In the genomic region with DNA sequence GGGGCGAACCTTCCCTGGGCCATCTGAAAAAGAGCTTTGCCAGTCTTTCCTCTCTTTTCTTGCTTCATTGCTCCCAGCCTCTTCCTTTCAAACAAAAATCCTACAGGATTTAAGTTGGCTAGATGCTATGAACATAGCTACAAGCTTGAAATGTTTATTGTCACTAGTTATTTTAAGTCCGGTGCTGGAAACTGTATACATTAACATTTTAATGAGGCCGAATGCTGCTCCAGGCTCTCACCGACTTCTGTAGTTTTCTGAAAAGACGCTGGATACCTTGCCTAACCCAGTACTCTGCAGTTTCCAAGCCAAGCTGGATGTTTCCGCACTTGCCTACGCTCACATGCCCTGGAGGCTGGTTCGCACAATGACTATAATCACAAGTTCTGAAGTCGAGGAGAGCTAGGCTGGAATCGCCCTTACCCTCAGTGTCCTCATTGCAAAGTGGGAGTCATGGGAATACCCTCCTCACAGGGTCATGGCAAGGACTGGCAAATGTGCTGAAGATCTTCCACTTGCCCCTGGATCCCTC, we compare ENCODE assay signal across 8 cellular contexts. TPM values are rescaled to one million over a fixed set of nuclear protein-coding genes. Genes with fewer than 3 reads are reported as not detected.
DNase-seq lines count a peak whose midpoint lies in the region; ATAC-seq and TF ChIP-seq lines count a peak whose summit lies in the region.

No MANE protein-coding gene starts in this region.

- BruUV-seq in HCT116 (replicated peaks; lab: Mats Ljungman, UMichigan), result no TSS peak

- CTCF ChIA-PET in HCT116 (lab: Charles Lee), result interaction anchor here (0.6 to 3.6 kb wide), 8 partner anchors 11 to 332 kb away, joined by 3 to 19 read pairs (median 3); no protein-coding TSS in a partner anchor

- POLR2A ChIA-PET in HCT116 (lab: Charles Lee), result interaction anchor here (1.5 kb wide), 1 partner anchor 46 kb away, joined by 5 read pairs; no protein-coding TSS in a partner anchor

- H2AFZ ChIP-seq in HCT116 (ENCODE audit: low read depth, low read length, poor library complexity, severe bottlenecking), result peak overlapping the region; percentile 84

- H3K27ac ChIP-seq in HCT116 (ENCODE audit: low read depth, low read length) (peak overlapping the region; percentile 77), adrenal gland (peak overlapping the region in 3 of 5 donors; percentile 63 to 90 (median 65)), skin epidermis (peak overlapping the region; percentile 34 to 95 (median 85)), body of pancreas (peak overlapping the region in 2 of 4 donors; percentile 39 to 48)

- peak overlapping the region; percentile 85 for H3K4me2 ChIP-seq in HCT116 (ENCODE audit: low read length)

- no peaks in the 10 kb centered on the region for H3K9me3 ChIP-seq in HCT116 (ENCODE audit: control insufficient read depth in 1 of 2, insufficient read depth in 1 of 2, low read depth in 1 of 2, low read length in 2 of 2)
- H3K9me3 ChIP-seq in adrenal gland (replicated peaks in 1 of 3), result no peaks in the 10 kb centered on the region
- no peaks in the 10 kb centered on the region for H3K9me3 ChIP-seq in body of pancreas

- DNase-seq in HCT116 (ENCODE audit: low read depth, low spot score) (no peak), adrenal gland (no peak), islet precursor cell (peak; percentile 74), HuH-7.5 (ENCODE audit: low spot score) (no peak), body of pancreas (no peak)
- no peak for DNase-seq in activated naive CD4-positive, alpha-beta T cell (lab: John Stamatoyannopoulos, UW)

- TF ChIP-seq POLR2A in HCT116 (IDR thresholded peaks at IDR 0.05; ENCODE audit: borderline replicate concordance, extremely low read depth, insufficient read depth, insufficient read length) (no peak), adrenal gland (IDR thresholded peaks at IDR 0.05) (no peak), body of pancreas (IDR thresholded peaks at IDR 0.05) (no peak)

- no peaks in the 10 kb centered on the region for H3K36me3 ChIP-seq in HCT116 (ENCODE audit: control insufficient read depth in 1 of 2, insufficient read depth in 2 of 2, low read length in 2 of 2)
- H3K36me3 ChIP-seq in adrenal gland (replicated peaks in 1 of 2), result no peaks in the 10 kb centered on the region
- no peaks in the 10 kb centered on the region for H3K36me3 ChIP-seq in body of pancreas (replicated peaks in 1 of 2; ENCODE audit: insufficient read depth in 1 of 2, low read depth in 2 of 2)

- no peaks in the 10 kb centered on the region for H3K79me2 ChIP-seq in HCT116 (ENCODE audit: insufficient read depth, low read length)

- no peaks in the 10 kb centered on the region for H4K20me1 ChIP-seq in HCT116 (ENCODE audit: insufficient read depth)

- no peaks in the 10 kb centered on the region for H3K9me2 ChIP-seq in HCT116 (ENCODE audit: insufficient read depth)

- no peaks in the 10 kb centered on the region for H3K27me3 ChIP-seq in HCT116 (ENCODE audit: insufficient read depth, low read length)
- H3K27me3 ChIP-seq in adrenal gland, result no peaks in the 10 kb centered on the region
- no peaks in the 10 kb centered on the region for H3K27me3 ChIP-seq in body of pancreas

- RAD21 ChIA-PET in HCT116 (lab: Charles Lee; ENCODE audit: low non-redundant PET in 1 of 2, low total read pairs in 2 of 2, uncharacterized antibody in 2 of 2, unreplicated experiment in 2 of 2), result interaction anchor here in 1 of 2 experiments (1.0 to 1.1 kb wide), 2 partner anchors 31 to 46 kb away, joined by 3 to 5 read pairs; no protein-coding TSS in a partner anchor

- 74 to 87% (median 80%) methylated on average over 8 to 10 of the region's 10 CpGs for WGBS in adrenal gland, 4 donors
- WGBS in body of pancreas, 2 donors, result 76 to 77% methylated on average over 10 of the region's 10 CpGs

- intact Hi-C loops in HCT116 (cut with micrococcal nuclease), result no loop called here
- intact Hi-C loops in adrenal gland (cut with DNase I), result no loop called here
- intact Hi-C loops in body of pancreas (cut with DNase I), result no loop called here

- TF ChIP-seq CTCF in HCT116 (IDR thresholded peaks at IDR 0.05 in 2 of 3, conservative IDR thresholded peaks at IDR 0.05 in 1 of 3; ENCODE audit: borderline replicate concordance in 1 of 3, insufficient read depth in 1 of 3, low read depth in 2 of 3, low read length in 2 of 3) (no peak), adrenal gland (IDR thresholded peaks at IDR 0.05) (no peak), body of pancreas (IDR thresholded peaks at IDR 0.05) (no peak)

- peaks cover 35 to 74% of the 10 kb centered on the region in 2 experiments for H3K4me1 ChIP-seq in HCT116 (ENCODE audit: control insufficient read depth in 1 of 2, insufficient read depth in 2 of 2, low read length in 2 of 2)
- H3K4me1 ChIP-seq in adrenal gland (replicated peaks in 1 of 2), result peaks cover 21 to 41% of the 10 kb centered on the region in 2 donors
- no peaks in the 10 kb centered on the region for H3K4me1 ChIP-seq in body of pancreas

- ATAC-seq in HCT116 (peak; percentile 7), HG03095 (IDR thresholded peaks at IDR 0.05; ENCODE audit: unreplicated experiment) (no peak), body of pancreas (no peak)

- H3K4me3 ChIP-seq in HCT116 (replicated peaks in 1 of 2; ENCODE audit: low read depth in 1 of 2, low read length in 2 of 2) (peak overlapping the region in 1 of 2 experiments; percentile 50; a peak in 3 of 4 replicates), adrenal gland (no peak overlapping the region), skin epidermis (no peak overlapping the region), body of pancreas (no peak overlapping the region)

- no peak for TF ChIP-seq RAD21 in HCT116 (IDR thresholded peaks at IDR 0.05; ENCODE audit: low read depth)

- H3K9ac ChIP-seq in HCT116 (ENCODE audit: low read length), result peak overlapping the region; percentile 54

TF ChIP-seq in HCT116, 20 proteins besides CTCF, POLR2A, EP300 and RAD21:
- TF ChIP-seq, protein P1, sequence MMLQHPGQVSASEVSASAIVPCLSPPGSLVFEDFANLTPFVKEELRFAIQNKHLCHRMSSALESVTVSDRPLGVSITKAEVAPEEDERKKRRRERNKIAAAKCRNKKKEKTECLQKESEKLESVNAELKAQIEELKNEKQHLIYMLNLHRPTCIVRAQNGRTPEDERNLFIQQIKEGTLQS (IDR thresholded peaks at IDR 0.05), result no peak
- TF ChIP-seq ZNF274 (IDR thresholded peaks at IDR 0.05; ENCODE audit: low read depth, low read length) (no peak), FOSL1 (IDR thresholded peaks at IDR 0.05; ENCODE audit: low read depth) (no peak), EGR1 (IDR thresholded peaks at IDR 0.05; ENCODE audit: low read depth) (no peak), TCF7L2 (IDR thresholded peaks at IDR 0.05; ENCODE audit: borderline replicate concordance, extremely low read depth, insufficient read depth, insufficient read length) (no peak), SRF (IDR thresholded peaks at IDR 0.05; ENCODE audit: low read depth) (no peak), REST (IDR thresholded peaks at IDR 0.05; ENCODE audit: low read depth) (no peak), ZBTB33 (IDR thresholded peaks at IDR 0.05; ENCODE audit: extremely low read depth, insufficient replicate concordance, low read length) (no peak), EZH2phosphoT487 (IDR thresholded peaks at IDR 0.05; ENCODE audit: borderline replicate concordance) (no peak), ELF1 (IDR thresholded peaks at IDR 0.05; ENCODE audit: borderline replicate concordance, low read depth) (no peak), SIN3A (IDR thresholded peaks at IDR 0.05; ENCODE audit: low read depth) (no peak)

RNA-seq across cellular contexts. Expression of gene LTBP2, which starts 39.1 kb away (rescaled TPM):
- total RNA-seq in HCT116 (2021; ENCODE audit: unreplicated experiment) (1.5 TPM), adrenal gland (10 to 100 TPM in 2 of 8 donors, 1 to 10 TPM in 6; 2.3 to 17.0 (median 7.3) TPM), body of pancreas (10 to 100 TPM; 15.8 to 20.4 TPM)
- 1.3 and 1.5 TPM in 2 replicates for polyA plus RNA-seq in HCT116 (2012)
- 1 to 10 TPM; 2.1 to 2.4 (median 2.2) TPM for polyA plus RNA-seq in adrenal gland
